8 cellular contexts compared by ENCODE assay signal in the genomic region with DNA sequence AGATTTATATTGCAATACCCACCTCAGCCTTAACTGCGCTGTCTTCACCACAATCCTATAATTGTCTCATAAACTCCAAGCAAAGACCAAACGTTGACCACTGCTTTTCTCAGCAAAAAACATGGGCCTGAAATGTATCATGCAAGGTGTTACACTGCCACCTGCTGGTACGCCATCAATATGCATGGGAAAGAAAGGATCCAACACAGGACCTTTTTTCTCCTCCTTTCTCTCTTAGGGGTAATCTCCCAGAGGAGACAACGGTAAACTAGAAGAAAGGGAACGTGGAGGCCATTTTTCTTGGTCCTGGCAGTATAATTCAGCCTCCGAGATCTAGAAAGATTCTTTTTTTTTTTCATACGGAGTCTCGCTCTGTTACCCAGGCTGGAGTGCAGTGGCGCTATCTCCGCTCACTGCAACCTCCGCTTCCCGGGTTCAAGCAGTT.
DNase-seq lines count a peak whose midpoint lies in the region; ATAC-seq and TF ChIP-seq lines count a peak whose summit lies in the region.

No MANE protein-coding gene starts in this region.

- H3K27ac Mint-ChIP-seq in activated naive CD8-positive, alpha-beta T cell treated with anti-CD3 and anti-CD28 coated beads, Interleukin-2, amount 10 ng/mL, durations not matched to agents 7 days and 5 days = no peak overlapping the region

- no peak overlapping the region for H3K4me3 ChIP-seq in SU-DHL-6 (ENCODE audit: insufficient read depth, low read length, poor library complexity, severe bottlenecking)

- no peak overlapping the region for H3K27ac ChIP-seq in SU-DHL-6 (ENCODE audit: low read depth, low read length)

- intact Hi-C loops in cardiac septum (cut with DNase I) = loop anchor here (1.0 kb wide), 2 partner anchors 80 to 132 kb away; no protein-coding TSS in a partner anchor

- H3K9me3 Mint-ChIP-seq in activated naive CD8-positive, alpha-beta T cell treated with anti-CD3 and anti-CD28 coated beads, Interleukin-2, amount 10 ng/mL, durations not matched to agents 7 days and 5 days = no peaks in the 10 kb centered on the region

- no peaks in the 10 kb centered on the region for H4K20me1 ChIP-seq in SU-DHL-6 (ENCODE audit: low read depth, low read length)

- peak; percentile 91 for TF ChIP-seq CTCF in SU-DHL-6 (IDR thresholded peaks at IDR 0.05; ENCODE audit: insufficient read depth, low read length, poor library complexity, severe bottlenecking)

- no peaks in the 10 kb centered on the region for H3K27me3 ChIP-seq in SU-DHL-6 (ENCODE audit: low read length)

- no peaks in the 10 kb centered on the region for H3K9me2 ChIP-seq in SU-DHL-6 (replicated peaks; ENCODE audit: insufficient read depth, low read length)

- H3K4me2 ChIP-seq in SU-DHL-6 (ENCODE audit: low read depth, low read length, poor library complexity, severe bottlenecking) = no peak overlapping the region

- peak overlapping the region; percentile 17 for H3K4me3 Mint-ChIP-seq in activated naive CD8-positive, alpha-beta T cell treated with anti-CD3 and anti-CD28 coated beads, Interleukin-2, amount 10 ng/mL, durations not matched to agents 7 days and 5 days

- H3K36me3 ChIP-seq in SU-DHL-6 (ENCODE audit: low read length) = no peaks in the 10 kb centered on the region

- DNase-seq in GM04503 (ENCODE audit: low read depth) (peak; percentile 45), HEK293T (ENCODE audit: extremely low spot score) (peak; percentile 59), NCI-H128 (lab: John Stamatoyannopoulos, UW; ENCODE audit: unreplicated experiment) (peak; percentile 26), cardiac septum (ENCODE audit: low spot score) (peak; percentile 81), pulmonary artery endothelial cell (ENCODE audit: low read depth, low spot score) (peak; percentile 40)
- peak; percentile 73 for DNase-seq in activated naive CD8-positive, alpha-beta T cell treated with anti-CD3 and anti-CD28 coated beads, Interleukin-2, amount 10 ng/mL, durations not matched to agents 7 days and 5 days

- no peaks in the 10 kb centered on the region for H3K79me2 ChIP-seq in SU-DHL-6 (ENCODE audit: insufficient read depth, low read length)

- POLR2A ChIA-PET in HEK293T (lab: Yijun Ruan, JAX) = interaction anchor here (1.0 kb wide), 2 partner anchors 79 to 80 kb away, joined by 3 read pairs; a partner anchor contains a TSS
- POLR2A ChIA-PET in activated naive CD8-positive, alpha-beta T cell treated with anti-CD3 and anti-CD28 coated beads, Interleukin-2, amount 10 ng/mL, durations not matched to agents 7 days and 5 days (lab: Charles Lee) = interaction anchor here (2.6 to 4.5 kb wide), 3 partner anchors 13 to 79 kb away, joined by 25 to 67 read pairs (median 52); a partner anchor contains a TSS

- H3K9ac ChIP-seq in SU-DHL-6 (ENCODE audit: low read length) = no peak overlapping the region

- no peaks in the 10 kb centered on the region for H3F3A ChIP-seq in SU-DHL-6 (ENCODE audit: insufficient read depth)

- ATAC-seq in activated naive CD8-positive, alpha-beta T cell treated with anti-CD3 and anti-CD28 coated beads, Interleukin-2, amount 10 ng/mL, durations not matched to agents 7 days and 5 days (ENCODE audit: low read depth) = peak; percentile 94
- ATAC-seq in HG03045 (IDR thresholded peaks at IDR 0.05; ENCODE audit: unreplicated experiment) = no peak

- peaks cover 27% of the 10 kb centered on the region for H3K4me1 Mint-ChIP-seq in activated naive CD8-positive, alpha-beta T cell treated with anti-CD3 and anti-CD28 coated beads, Interleukin-2, amount 10 ng/mL, durations not matched to agents 7 days and 5 days

- no peak overlapping the region for H2AFZ ChIP-seq in SU-DHL-6 (ENCODE audit: low read depth, low read length, severe bottlenecking)

- no peaks in the 10 kb centered on the region for H3K36me3 Mint-ChIP-seq in activated naive CD8-positive, alpha-beta T cell treated with anti-CD3 and anti-CD28 coated beads, Interleukin-2, amount 10 ng/mL, durations not matched to agents 7 days and 5 days

- peaks cover 8% of the 10 kb centered on the region for H3K27me3 Mint-ChIP-seq in activated naive CD8-positive, alpha-beta T cell treated with anti-CD3 and anti-CD28 coated beads, Interleukin-2, amount 10 ng/mL, durations not matched to agents 7 days and 5 days

- no peaks in the 10 kb centered on the region for H3K9me3 ChIP-seq in SU-DHL-6 (ENCODE audit: insufficient read depth, low read length)

- CTCF ChIA-PET in HEK293T (lab: Yijun Ruan, JAX) = interaction anchor here (0.6 to 3.0 kb wide), 14 partner anchors 11 to 1011 kb away, joined by 3 to 24 read pairs (median 3); no protein-coding TSS in a partner anchor

TF ChIP-seq in HEK293T, 16 proteins besides CTCF, POLR2A, EP300 and RAD21:
- TF ChIP-seq SP1 (IDR thresholded peaks at IDR 0.05) (no peak), ZNF384 (IDR thresholded peaks at IDR 0.05) (0 out of 2 replicates have a peak, but pooled peaks have one; percentile 16)

Comparison
In these comparisons a context has a peak if more than half of its experiments do, and no peak if none do; other contexts are left out.
1. DNase-seq: peak in every context shown above with its lines; median percentile 81 in cardiac septum; 73 in activated naive CD8-positive, alpha-beta T cell treated with anti-CD3 and anti-CD28 coated beads, Interleukin-2, amount 10 ng/mL, durations not matched to agents 7 days and 5 days; 59 in HEK293T; 45 in GM04503; 40 in pulmonary artery endothelial cell; 26 in NCI-H128.